In genomic region chr3:13683288-13683687, GRCh38 we compare ENCODE assay signal across 1 cellular context.
TF ChIP-seq lines count a peak whose summit lies in the region.

No MANE protein-coding gene starts in this region.

TF ChIP-seq in IMR-90, 13 proteins besides CTCF, POLR2A, EP300 and RAD21:
- no peak for TF ChIP-seq BHLHE40 (IDR thresholded peaks at IDR 0.05; ENCODE audit: low read depth, low read length)
- no peak for TF ChIP-seq MAFK (IDR thresholded peaks at IDR 0.05; ENCODE audit: low read depth, low read length)
- TF ChIP-seq USF2 (IDR thresholded peaks at IDR 0.05; ENCODE audit: low read depth, low read length), result no peak
